8 cellular contexts compared by ENCODE assay signal in the genomic region with DNA sequence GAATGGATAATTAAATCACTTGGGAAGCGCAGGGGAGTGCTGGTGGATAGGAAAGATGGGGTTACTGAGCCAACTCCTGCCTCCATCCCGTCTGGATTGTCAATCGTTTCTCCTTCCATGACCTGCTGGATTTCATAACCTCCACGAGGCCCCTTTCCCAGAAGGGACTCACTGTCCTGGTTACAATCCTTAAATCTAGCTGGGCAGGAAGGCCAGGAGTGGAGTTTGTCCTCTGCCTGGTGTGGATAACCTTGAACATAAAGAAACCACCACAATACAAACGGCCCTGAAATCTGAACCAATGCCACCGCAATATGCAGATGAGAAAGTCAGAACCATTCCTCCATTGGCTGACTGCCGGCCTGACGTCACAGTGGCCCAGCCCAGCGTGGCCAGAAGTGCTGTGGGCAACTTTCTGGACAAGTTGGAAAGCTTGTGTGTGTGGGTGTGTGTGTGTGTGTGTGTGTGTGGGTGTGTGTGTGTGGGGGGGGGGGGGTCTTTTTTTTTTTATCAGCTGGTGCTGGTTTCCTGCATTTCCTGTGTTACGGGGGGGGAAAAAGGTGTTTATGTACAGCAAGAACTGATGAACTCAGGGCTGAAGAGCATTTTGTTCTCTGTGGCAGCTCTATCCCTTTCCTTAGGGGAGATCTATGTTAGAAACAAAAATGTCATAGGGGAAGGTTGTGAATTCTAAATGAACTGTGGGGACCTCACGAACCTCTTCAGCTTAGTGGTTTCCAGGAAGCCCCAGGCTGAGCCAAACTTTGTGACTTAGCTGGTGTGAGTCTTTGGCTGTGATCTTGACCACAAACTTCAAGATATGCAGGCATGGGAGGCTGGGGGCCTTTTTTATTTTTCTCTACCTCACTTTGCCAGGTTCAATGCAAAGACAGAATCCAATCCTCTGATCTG.
DNase-seq lines count a peak whose midpoint lies in the region; ATAC-seq, FAIRE-seq and TF ChIP-seq lines count a peak whose summit lies in the region.

No MANE protein-coding gene starts in this region.

- H3K9ac ChIP-seq in endothelial cell of umbilical vein (replicated peaks; ENCODE audit: extremely low read depth, insufficient read depth, low read length): peak overlapping the region; percentile 55

- TF ChIP-seq POLR2A in GM12892 (IDR thresholded peaks at IDR 0.05; ENCODE audit: low read depth, low read length): no peak
- TF ChIP-seq POLR2A in endothelial cell of umbilical vein (IDR thresholded peaks at IDR 0.05; ENCODE audit: low read depth, low read length): peak; percentile 47

- H4K20me1 ChIP-seq in endothelial cell of umbilical vein (replicated peaks; ENCODE audit: control insufficient read depth, extremely low read depth, insufficient read depth, low read length): no peaks in the 10 kb centered on the region

- peak overlapping the region; percentile 53 for H3K4me2 ChIP-seq in endothelial cell of umbilical vein (ENCODE audit: insufficient read depth, low read length)

- CTCF ChIA-PET in endothelial cell of umbilical vein (lab: Charles Lee): interaction anchor here (0.6 to 2.4 kb wide), 8 partner anchors 12 to 321 kb away, joined by 3 to 15 read pairs (median 3); no protein-coding TSS in a partner anchor

- TF ChIP-seq CTCF in endothelial cell of umbilical vein (IDR thresholded peaks at IDR 0.05; ENCODE audit: extremely low read depth in 1 of 2, insufficient read depth in 1 of 2, low read depth in 1 of 2, low read length in 2 of 2) (no peak), mesothelial cell of epicardium (IDR thresholded peaks at IDR 0.05; ENCODE audit: unreplicated experiment) (no peak)

- no peaks in the 10 kb centered on the region for H3K9me3 ChIP-seq in endothelial cell of umbilical vein (replicated peaks; ENCODE audit: control insufficient read depth, insufficient read depth, low read length)

- peak overlapping the region; percentile 45 for H3K4me3 Mint-ChIP-seq in mesothelial cell of epicardium

- no peak overlapping the region for H3K4me3 ChIP-seq in endothelial cell of umbilical vein (replicated peaks in 1 of 3; ENCODE audit: insufficient read depth in 1 of 3, low read depth in 1 of 3, low read length in 3 of 3)

- intact Hi-C loops in endothelial cell of umbilical vein (cut with micrococcal nuclease): loop anchor here (1.0 kb wide), 4 partner anchors 17 to 96 kb away; a partner anchor contains a TSS

- FAIRE-seq in GM12892 (lab: Jason Lieb, UNC): peak; percentile 76
- peak; percentile 98 for FAIRE-seq in endothelial cell of umbilical vein (lab: Jason Lieb, UNC)

- peaks cover 18% of the 10 kb centered on the region for H3K4me1 ChIP-seq in endothelial cell of umbilical vein (ENCODE audit: control insufficient read depth, extremely low read depth, insufficient read depth, low read length)

- peak overlapping the region; percentile 97 for H2AFZ ChIP-seq in endothelial cell of umbilical vein (ENCODE audit: low read depth, low read length)

- H3K4me1 Mint-ChIP-seq in mesothelial cell of epicardium: peaks cover 24% of the 10 kb centered on the region

- peak overlapping the region; percentile 68 for H3K27ac ChIP-seq in endothelial cell of umbilical vein (ENCODE audit: insufficient read depth, low read depth, low read length)

- no TSS peak for BruUV-seq in endothelial cell of umbilical vein (replicated peaks; lab: Mats Ljungman, UMichigan)

- no peaks in the 10 kb centered on the region for H3K27me3 Mint-ChIP-seq in mesothelial cell of epicardium (ENCODE audit: low read depth)

- H3K36me3 Mint-ChIP-seq in mesothelial cell of epicardium: no peaks in the 10 kb centered on the region

- H3K27me3 ChIP-seq in endothelial cell of umbilical vein (ENCODE audit: control insufficient read depth in 2 of 2, insufficient read depth in 2 of 2, low read length in 2 of 2): no peaks in the 10 kb centered on the region

- DNase-seq in GM12892 (ENCODE audit: insufficient read length): peak; percentile 52
- peak; percentile 93 for DNase-seq in NCI-H774 (lab: John Stamatoyannopoulos, UW)
- peak; percentile 17 for DNase-seq in activated CD8-positive, alpha-beta memory T cell treated with anti-CD3 and anti-CD28 coated beads, Interleukin-2, amount 50 U/mL, for 24 hours (ENCODE audit: extremely low read depth)
- DNase-seq in endothelial cell of umbilical vein (ENCODE audit: low read depth, low spot score): peak; percentile 99
- peak; percentile 76 to 90 for DNase-seq in mesothelial cell of epicardium (ENCODE audit: low spot score in 2 of 2, unreplicated experiment in 2 of 2)
- peak; percentile 55 for DNase-seq in stimulated activated CD8-positive, alpha-beta memory T cell treated with anti-CD3 and anti-CD28 coated beads, Interleukin-12 subunit alpha, Interleukin-12 subunit beta, amount 100 ng/mL, for 4 hours (ENCODE audit: low read depth)

- ATAC-seq in HG03280 (IDR thresholded peaks at IDR 0.05; ENCODE audit: unreplicated experiment): peak; percentile 89
- ATAC-seq in GM19452 (IDR thresholded peaks at IDR 0.05; ENCODE audit: unreplicated experiment): no peak

- H3K27ac Mint-ChIP-seq in mesothelial cell of epicardium: peak overlapping the region; percentile 94

- H3K9me1 ChIP-seq in endothelial cell of umbilical vein (replicated peaks; ENCODE audit: control insufficient read depth, extremely low read depth, insufficient read depth, low read length): no peaks in the 10 kb centered on the region

- no peaks in the 10 kb centered on the region for H3K36me3 ChIP-seq in endothelial cell of umbilical vein (ENCODE audit: control insufficient read depth in 2 of 2, extremely low read depth in 1 of 2, insufficient read depth in 2 of 2, low read length in 2 of 2)

- POLR2A ChIA-PET in endothelial cell of umbilical vein (lab: Charles Lee): interaction anchor here (0.6 to 0.9 kb wide), 4 partner anchors 17 to 31 kb away, joined by 3 to 11 read pairs (median 4); no protein-coding TSS in a partner anchor

- no peaks in the 10 kb centered on the region for H3K9me3 Mint-ChIP-seq in mesothelial cell of epicardium

- dilution Hi-C loops in endothelial cell of umbilical vein (cut with MboI; ENCODE audit: extremely low pct_ligation_motif_present, low sequenced_read_pairs): no loop called here

- H3K79me2 ChIP-seq in endothelial cell of umbilical vein (ENCODE audit: control insufficient read depth, insufficient read depth, low read length): no peaks in the 10 kb centered on the region

TF ChIP-seq in endothelial cell of umbilical vein, 7 proteins besides CTCF, POLR2A, EP300 and RAD21:
- no peak for TF ChIP-seq FOS (IDR thresholded peaks at IDR 0.05; ENCODE audit: borderline replicate concordance, insufficient read depth, low read length)
- no peak for TF ChIP-seq MYC (IDR thresholded peaks at IDR 0.05; ENCODE audit: low read depth, low read length)
- TF ChIP-seq, protein P1, sequence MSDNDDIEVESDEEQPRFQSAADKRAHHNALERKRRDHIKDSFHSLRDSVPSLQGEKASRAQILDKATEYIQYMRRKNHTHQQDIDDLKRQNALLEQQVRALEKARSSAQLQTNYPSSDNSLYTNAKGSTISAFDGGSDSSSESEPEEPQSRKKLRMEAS (IDR thresholded peaks at IDR 0.05; ENCODE audit: insufficient read depth, insufficient read length): no peak
- TF ChIP-seq EZH2 (IDR thresholded peaks at IDR 0.05; ENCODE audit: borderline replicate concordance, low read depth, low read length, severe bottlenecking): no peak
- no peak for TF ChIP-seq JUN (IDR thresholded peaks at IDR 0.05; ENCODE audit: borderline replicate concordance, insufficient read depth, insufficient read length, low read depth)
- peak; percentile 24 for TF ChIP-seq GATA2 (IDR thresholded peaks at IDR 0.05; ENCODE audit: insufficient read depth, insufficient read length, low read depth, low read length)
- TF ChIP-seq POLR2AphosphoS5 (IDR thresholded peaks at IDR 0.05; ENCODE audit: insufficient read depth, low read depth, low read length): peak; percentile 45
TF ChIP-seq in endothelial cell of umbilical vein: peak in this region for 2.

Comparison
In these comparisons a context has a peak if more than half of its experiments do, and no peak if none do; other contexts are left out.
1. DNase-seq: peak in every context shown above with its lines; median percentile 99 in endothelial cell of umbilical vein; 93 in NCI-H774; 83 in mesothelial cell of epicardium; 55 in stimulated activated CD8-positive, alpha-beta memory T cell treated with anti-CD3 and anti-CD28 coated beads, Interleukin-12 subunit alpha, Interleukin-12 subunit beta, amount 100 ng/mL, for 4 hours; 52 in GM12892; 17 in activated CD8-positive, alpha-beta memory T cell treated with anti-CD3 and anti-CD28 coated beads, Interleukin-2, amount 50 U/mL, for 24 hours.